25 cellular contexts compared by ENCODE assay signal in the genomic region with DNA sequence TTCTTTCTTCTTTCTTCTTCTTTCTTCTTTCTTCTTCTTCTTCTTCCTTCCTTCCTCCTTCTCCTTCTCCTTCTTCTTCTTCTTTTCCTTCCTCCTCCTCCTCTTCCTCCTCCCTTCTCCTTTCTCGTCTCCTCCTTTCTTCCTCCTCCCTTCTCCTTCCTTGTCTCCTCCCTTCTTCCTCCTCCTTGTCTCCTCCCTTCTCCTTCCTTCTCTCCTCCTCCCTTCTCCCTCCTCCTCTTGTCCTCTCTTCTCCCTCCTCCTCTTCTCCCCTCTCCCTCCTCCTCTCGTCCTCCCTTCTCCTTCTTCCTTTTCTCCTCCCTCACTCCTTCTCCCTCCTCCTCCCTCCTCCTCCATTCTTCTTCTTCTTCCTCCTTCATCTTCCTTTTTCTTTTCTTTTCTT. TPM values are rescaled to one million over a fixed set of nuclear protein-coding genes. Genes with fewer than 3 reads are reported as not detected.
A peak's percentile ranks its signal among the peaks of the same experiment; 100 is the strongest.
DNase-seq lines count a peak whose midpoint lies in the region; ATAC-seq, FAIRE-seq and TF ChIP-seq lines count a peak whose summit lies in the region.
"Had no signal": no experiment of that assay in that cellular context is flagged by ENCODE, and none has a peak within 500 bp of the region (broad histone marks: within the 10 kb centered on the region; RNA-seq: fewer than 3 reads in every experiment).

No MANE protein-coding gene starts in this region.

- no peak overlapping the region for H2BK20ac ChIP-seq in H1 (ENCODE audit: low read length)

- H2AFZ ChIP-seq in GM23338, result no peak overlapping the region
- no peak overlapping the region for H2AFZ ChIP-seq in H1 (ENCODE audit: low read length)
- H2AFZ ChIP-seq: GM23248 had no signal

- no peaks in the 10 kb centered on the region for H3K27me3 ChIP-seq in GM23338 (ENCODE audit: insufficient read depth)
- no peaks in the 10 kb centered on the region for H3K27me3 ChIP-seq in H1 (replicated peaks in 1 of 4; ENCODE audit: control insufficient read depth in 3 of 4, extremely low read depth in 1 of 4, insufficient read depth in 3 of 4, low read length in 3 of 4)
- H3K27me3 ChIP-seq: BE2C; BLaER1 treated with 17β-estradiol and CSF1 and Interleukin-3, amounts not matched to agents 10 nM and 100 nM had no signal

- no peak overlapping the region for H3K56ac ChIP-seq in H1 (replicated peaks; ENCODE audit: insufficient read length, low read depth, low read length)

- no peak for TF ChIP-seq POLR2A in H1 (IDR thresholded peaks at IDR 0.05; ENCODE audit: control extremely low read depth in 1 of 2, low read depth in 2 of 2, low read length in 2 of 2)

- WGBS in H1 (ENCODE audit: extremely low coverage in 1 of 2, insufficient coverage in 1 of 2, insufficient read length in 1 of 2, insufficient replicate concordance in 2 of 2, low coverage in 1 of 2, low lambda C conversion rate in 2 of 2, missing lambda C conversion rate in 1 of 2), 2 experiments, result 65% methylated on average over 2 of the region's 2 CpGs; no CpG with 5 or more reads in 1 of the 2 experiments

- no peak for DNase-seq in GM23338 (ENCODE audit: low spot score)
- no peak for DNase-seq in WTC11 (ENCODE audit: low spot score)
- no peak for DNase-seq in H1 (ENCODE audit: low read depth in 1 of 2, low spot score in 2 of 2)
- no peak for DNase-seq in urothelium cell line (ENCODE audit: low spot score)
- no peak for DNase-seq in glomerular visceral epithelial cell (ENCODE audit: extremely low spot score)
- DNase-seq in NCI-H187 (lab: John Stamatoyannopoulos, UW), result no peak
- no peak for DNase-seq in NCI-H146 (lab: John Stamatoyannopoulos, UW)
- DNase-seq: 8988T; ACHN; AML-193; BE2C; CD4-positive, alpha-beta T cell; CD8-positive, alpha-beta memory T cell; DMS 273 treated with DMSO at 0.1 percent for 48 hours; DMS79; EL; GF-D8; GM23248 had no signal

- H3K4me1 Mint-ChIP-seq in GM23338 (peaks cover 8% of the 10 kb centered on the region; the same call in 2 of the 3 replicates), WTC11 (peaks cover 8% of the 10 kb centered on the region)
- H3K4me1 Mint-ChIP-seq: CD14-positive monocyte had no signal

- no peak overlapping the region for H3K14ac ChIP-seq in H1 (ENCODE audit: insufficient read length)

- no peak overlapping the region for H4K5ac ChIP-seq in H1 (ENCODE audit: insufficient read length, low read depth, low read length)

- FAIRE-seq in H1 (lab: Jason Lieb, UNC), result no peak
- peak; percentile 9 for FAIRE-seq in urothelium cell line (lab: Jason Lieb, UNC)
- FAIRE-seq: A549, D721Med, GM12892, H54 had no signal

- H2BK5ac ChIP-seq in H1 (ENCODE audit: low read depth, low read length), result no peak overlapping the region

- no peak overlapping the region for H3K4me3 Mint-ChIP-seq in GM23338
- H3K4me3 Mint-ChIP-seq in WTC11, result no peak overlapping the region
- H3K4me3 Mint-ChIP-seq: CD14-positive monocyte; CD4-positive, alpha-beta T cell; CD8-positive, alpha-beta memory T cell had no signal

- H3K27ac ChIP-seq in GM23338 (ENCODE audit: low read depth) (no peak overlapping the region), H1 (ENCODE audit: low read depth, low read length) (no peak overlapping the region)
- H3K27ac ChIP-seq: A549; BLaER1 treated with 17β-estradiol and CSF1 and Interleukin-3, amounts not matched to agents 10 nM and 100 nM; GM23248 had no signal

- H3K18ac ChIP-seq in H1 (ENCODE audit: extremely low read depth, low read length), result no peak overlapping the region

- H3K4ac ChIP-seq in H1 (replicated peaks; ENCODE audit: insufficient read length, low read depth, low read length), result no peak overlapping the region

- CTCF ChIA-PET in WTC11 (lab: Charles Lee) (no interaction called here), H1 (lab: Charles Lee; ENCODE audit: partially characterized antibody) (no interaction called here)

- no peak overlapping the region for H4K8ac ChIP-seq in H1 (ENCODE audit: extremely low read depth, insufficient read depth, low read length)

- H2BK120ac ChIP-seq in H1 (replicated peaks; ENCODE audit: low read depth, low read length), result no peak overlapping the region

- H2BK15ac ChIP-seq in H1 (ENCODE audit: low read length), result no peak overlapping the region

- H3K9me2 ChIP-seq in GM23338 (ENCODE audit: insufficient read depth), result no peaks in the 10 kb centered on the region

- peaks cover 17% of the 10 kb centered on the region; the same call in 1 of the 2 replicates for H3K4me1 ChIP-seq in GM23338 (ENCODE audit: insufficient read depth)
- peaks cover 0 to 4% (median 0%) of the 10 kb centered on the region in 4 experiments; a peak in 2 of 7 replicates for H3K4me1 ChIP-seq in H1 (replicated peaks in 1 of 4; ENCODE audit: control insufficient read depth in 3 of 4, insufficient read depth in 4 of 4, low read length in 3 of 4)
- H3K4me1 ChIP-seq: A549, BE2C, HAP-1 had no signal

- TF ChIP-seq CTCF in GM23338 (conservative IDR thresholded peaks at IDR 0.05; ENCODE audit: low read depth in 2 of 2) (no peak), WTC11 (IDR thresholded peaks at IDR 0.05) (no peak), H1 (IDR thresholded peaks at IDR 0.05; ENCODE audit: control extremely low read depth in 1 of 3, insufficient read depth in 1 of 3, low read depth in 1 of 3, low read length in 3 of 3) (no peak)

- no peaks in the 10 kb centered on the region for H3K79me1 ChIP-seq in H1 (ENCODE audit: low read depth, low read length)

- peaks cover 32% of the 10 kb centered on the region; the same call in 2 of the 3 replicates for H3K36me3 Mint-ChIP-seq in GM23338 (ENCODE audit: low read depth)
- H3K36me3 Mint-ChIP-seq in WTC11, result peaks cover 13% of the 10 kb centered on the region

- H2BK12ac ChIP-seq in H1 (ENCODE audit: low read depth, low read length), result 0 out of 2 replicates have a peak overlapping the region, but pooled peaks have one; percentile 17

- H4K91ac ChIP-seq in H1 (replicated peaks; ENCODE audit: insufficient read length, low read length), result no peak overlapping the region

- H3K27ac Mint-ChIP-seq in GM23338 (0 out of 2 replicates have a peak overlapping the region, but pooled peaks have one; percentile 31), WTC11 (no peak overlapping the region)
- H3K27ac Mint-ChIP-seq: CD4-positive, alpha-beta T cell; CD8-positive, alpha-beta memory T cell had no signal

- no peaks in the 10 kb centered on the region for H4K20me1 ChIP-seq in GM23338 (replicated peaks; ENCODE audit: insufficient read depth)
- no peaks in the 10 kb centered on the region for H4K20me1 ChIP-seq in H1 (replicated peaks in 1 of 2; ENCODE audit: control insufficient read depth in 1 of 2, insufficient read depth in 2 of 2, low read length in 2 of 2)
- H4K20me1 ChIP-seq: BLaER1 treated with 17β-estradiol and CSF1 and Interleukin-3, amounts not matched to agents 10 nM and 100 nM had no signal

- no peak overlapping the region for H3K23ac ChIP-seq in H1 (ENCODE audit: insufficient read length)

- H3K79me2 ChIP-seq in GM23338 (replicated peaks; ENCODE audit: insufficient read depth) (no peaks in the 10 kb centered on the region), H1 (ENCODE audit: control insufficient read depth in 1 of 2, insufficient read depth in 2 of 2, low read length in 2 of 2) (no peaks in the 10 kb centered on the region)

- H2AK5ac ChIP-seq in H1 (ENCODE audit: low read depth, low read length), result no peak overlapping the region

- no peaks in the 10 kb centered on the region for H3K36me3 ChIP-seq in GM23338 (ENCODE audit: insufficient read depth)
- H3K36me3 ChIP-seq in H1 (ENCODE audit: control insufficient read depth in 2 of 4, insufficient read depth in 4 of 4, low read length in 3 of 4), result no peaks in the 10 kb centered on the region
- H3K36me3 ChIP-seq: BE2C had no signal

- H3K27me3 Mint-ChIP-seq in GM23338 (ENCODE audit: insufficient read depth, low read depth, poor library complexity) (no peaks in the 10 kb centered on the region), WTC11 (ENCODE audit: low read depth) (no peaks in the 10 kb centered on the region)
- H3K27me3 Mint-ChIP-seq: CD4-positive, alpha-beta T cell; CD8-positive, alpha-beta memory T cell had no signal

- ATAC-seq in GM23338 (no peak), WTC11 (no peak)
- ATAC-seq: A549 had no signal

- H3K4me2 ChIP-seq in GM23338 (no peak overlapping the region), H1 (ENCODE audit: insufficient read depth in 1 of 2, low read depth in 2 of 2, low read length in 2 of 2) (no peak overlapping the region)
- H3K4me2 ChIP-seq: A549; BLaER1 treated with 17β-estradiol and CSF1 and Interleukin-3, amounts not matched to agents 10 nM and 100 nM had no signal

- H3K9me3 Mint-ChIP-seq in GM23338 (peaks cover 19% of the 10 kb centered on the region; the same call in 2 of the 3 replicates), WTC11 (peaks cover 36% of the 10 kb centered on the region)

- no peaks in the 10 kb centered on the region for H3K23me2 ChIP-seq in H1 (ENCODE audit: low read depth, low read length)

- TF ChIP-seq RAD21 in H1 (IDR thresholded peaks at IDR 0.05 in 1 of 2, conservative IDR thresholded peaks at IDR 0.05 in 1 of 2; ENCODE audit: low read depth in 2 of 2, low read length in 2 of 2), result no peak

- H3K9me3 ChIP-seq in H1 (ENCODE audit: insufficient read depth in 2 of 2, low read depth in 1 of 2, low read length in 1 of 2), result peaks cover 3 to 10% of the 10 kb centered on the region in 2 experiments; a peak in 3 of 4 replicates
- H3K9me3 ChIP-seq: A549, BE2C, HAP-1 had no signal

- TF ChIP-seq EP300 in H1 (IDR thresholded peaks at IDR 0.05; ENCODE audit: borderline replicate concordance in 1 of 2, low read depth in 2 of 2, low read length in 2 of 2), result no peak

- POLR2A ChIA-PET in WTC11 (lab: Charles Lee), result no interaction called here
- POLR2A ChIA-PET in H1 (lab: Charles Lee; ENCODE audit: partially characterized antibody), result no interaction called here

- no peak overlapping the region for H3K9ac ChIP-seq in H1 (replicated peaks in 1 of 4; ENCODE audit: extremely low read depth in 1 of 4, low read depth in 3 of 4, low read length in 3 of 4)
- H3K9ac ChIP-seq: BLaER1 treated with 17β-estradiol and CSF1 and Interleukin-3, amounts not matched to agents 10 nM and 100 nM; GM23248 had no signal

- no peaks in the 10 kb centered on the region for H3F3A ChIP-seq in GM23338 (replicated peaks; ENCODE audit: low read depth)

- H3K4me3 ChIP-seq in GM23338 (no peak overlapping the region), H1 (ENCODE audit: extremely low read depth in 1 of 4, insufficient read depth in 2 of 4, low read depth in 3 of 4, low read length in 4 of 4) (no peak overlapping the region)
- H3K4me3 ChIP-seq: A549; BLaER1 treated with 17β-estradiol and CSF1 and Interleukin-3, amounts not matched to agents 10 nM and 100 nM; GM23248; HAP-1 had no signal

RNA-seq across cellular contexts. Expression of gene NUBPL, which starts 44.5 kb away (rescaled TPM):
- 20.7 and 21.4 TPM in 2 replicates for total RNA-seq in GM23338 (2014; rRNA removed; shearing (Covaris generic))
- polyA plus RNA-seq in GM23338 (2016; fragmentation: Nextera tagmentation; extraction: Ambion mirVana), result 6.0 and 6.1 TPM in 2 replicates
- total RNA-seq in WTC11 (2021), result 11.6 to 15.5 TPM (median 14.2 TPM) in 3 replicates
- total RNA-seq in H1 (2021; fragmentation: NEBNext Ultra II Directional; extraction: Animal tissue kit (Norgen Biotek cat#: 25700)), result 6.8 and 9.2 TPM in 2 replicates
- 1.3 and 1.6 TPM in 2 replicates for polyA plus RNA-seq in H1 (2011; rRNA removed)
- 2.4 TPM for polyA plus RNA-seq in H1 (2011; cell fraction: cytosol; rRNA removed)
- 0.80 TPM for polyA plus RNA-seq in H1 (2011; cell fraction: nucleus; rRNA removed)
- 2.3 to 3.8 TPM (median 3.3 TPM) in 4 replicates for polyA plus RNA-seq in H1 (2012, experiment 1 of 2)
- polyA plus RNA-seq in H1 (2012, experiment 2 of 2), result 0.50 TPM
- 5.8 TPM for polyA plus RNA-seq in H1 (2013, experiment 1 of 2)
- 5.3 TPM for polyA plus RNA-seq in H1 (2013, experiment 2 of 2)
- 4.3 and 5.4 TPM in 2 replicates for polyA minus RNA-seq in H1 (2011; rRNA and poly(A)+ RNA removed)
- 2.1 TPM for polyA minus RNA-seq in H1 (2011; cell fraction: cytosol; rRNA and poly(A)+ RNA removed)
- polyA minus RNA-seq in H1 (2011; cell fraction: nucleus; rRNA and poly(A)+ RNA removed), result 4.3 TPM
